In the genomic region with DNA sequence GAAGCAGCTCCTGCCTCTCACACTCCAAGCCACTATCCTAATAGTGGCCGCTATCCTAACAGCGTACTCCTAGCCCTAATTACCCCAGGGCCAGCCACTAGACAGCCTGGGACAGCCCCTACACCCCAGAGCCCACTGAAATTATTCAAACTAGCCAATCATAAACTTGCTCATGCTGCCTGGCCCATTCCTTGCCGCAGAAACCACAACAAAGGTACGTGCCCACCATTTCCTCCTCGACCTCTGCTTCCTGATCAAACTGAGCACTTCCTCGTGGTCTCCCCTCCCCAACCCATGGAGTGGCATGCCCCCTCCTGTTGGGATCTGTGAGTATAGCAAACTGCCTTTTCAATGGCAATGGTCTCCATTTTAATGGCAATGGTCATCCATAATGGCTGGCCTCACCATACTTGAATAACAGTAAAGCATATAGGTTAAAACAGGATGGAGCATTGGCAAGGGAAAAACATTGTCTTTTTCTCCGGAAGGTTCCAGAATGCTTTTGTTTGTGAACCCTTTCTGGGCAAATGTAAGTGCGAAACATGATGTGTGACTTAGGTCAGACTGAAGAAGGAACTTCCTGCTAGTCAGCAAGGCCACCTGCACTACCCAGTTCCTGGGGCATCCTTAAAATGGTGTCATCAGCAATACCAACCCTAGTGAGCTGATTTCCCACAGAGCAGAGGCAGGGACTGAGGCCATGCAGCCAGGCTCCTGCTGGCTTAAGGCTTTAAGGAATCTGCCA, we compare ENCODE assay signal across 15 cellular contexts.
A peak's percentile ranks its signal among the peaks of the same experiment; 100 is the strongest.
DNase-seq lines count a peak whose midpoint lies in the region; ATAC-seq and TF ChIP-seq lines count a peak whose summit lies in the region.
"Had no signal": no experiment of that assay in that cellular context is flagged by ENCODE, and none has a peak within 500 bp of the region (broad histone marks: within the 10 kb centered on the region; RNA-seq: fewer than 3 reads in every experiment).

No MANE protein-coding gene starts in this region.

- H3K36me3 ChIP-seq in IMR-90 (ENCODE audit: control insufficient read depth, insufficient read depth, low read length) = no peaks in the 10 kb centered on the region

- 57% methylated on average over 1 of the region's 8 CpGs; no CpG with 5 or more reads in 1 of the 2 experiments for WGBS in IMR-90 (ENCODE audit: extremely low coverage in 2 of 2, insufficient read length in 1 of 2), 2 experiments

- no peak overlapping the region for H2BK20ac ChIP-seq in IMR-90 (ENCODE audit: low read depth, low read length)

- no peak overlapping the region for H3K27ac Mint-ChIP-seq in activated CD4-positive, alpha-beta T cell treated with anti-CD3 and anti-CD28 coated beads for 36 hours
- H3K27ac Mint-ChIP-seq in activated naive CD8-positive, alpha-beta T cell treated with anti-CD3 and anti-CD28 coated beads, Interleukin-2, amount 50 U/mL, for 24 hours = peak overlapping the region; percentile 78
- H3K27ac Mint-ChIP-seq in osteocyte (ENCODE audit: unreplicated experiment) = peak overlapping the region; percentile 70

- H3K79me1 ChIP-seq in IMR-90 (ENCODE audit: low read depth in 1 of 2, low read length in 2 of 2) = no peaks in the 10 kb centered on the region

- no peak overlapping the region for H3K4me3 Mint-ChIP-seq in activated CD4-positive, alpha-beta T cell treated with anti-CD3 and anti-CD28 coated beads for 36 hours
- peak overlapping the region; percentile 52 for H3K4me3 Mint-ChIP-seq in activated naive CD8-positive, alpha-beta T cell treated with anti-CD3 and anti-CD28 coated beads, Interleukin-2, amount 50 U/mL, for 24 hours
- H3K4me3 Mint-ChIP-seq in osteocyte (ENCODE audit: unreplicated experiment) = no peak overlapping the region

- peaks cover 2% of the 10 kb centered on the region; the same call in 1 of the 2 replicates for H3K4me1 ChIP-seq in IMR-90 (ENCODE audit: control insufficient read depth, insufficient read depth, low read length)
- H3K4me1 ChIP-seq: testis had no signal

- no peaks in the 10 kb centered on the region for H3K9me3 Mint-ChIP-seq in activated CD4-positive, alpha-beta T cell treated with anti-CD3 and anti-CD28 coated beads for 36 hours (ENCODE audit: low read depth)
- H3K9me3 Mint-ChIP-seq in activated naive CD8-positive, alpha-beta T cell treated with anti-CD3 and anti-CD28 coated beads, Interleukin-2, amount 50 U/mL, for 24 hours = no peaks in the 10 kb centered on the region
- H3K9me3 Mint-ChIP-seq in osteocyte (ENCODE audit: unreplicated experiment) = no peaks in the 10 kb centered on the region

- no peak overlapping the region for H2BK5ac ChIP-seq in IMR-90 (ENCODE audit: low read depth, low read length, poor library complexity, severe bottlenecking)

- H3K36me3 Mint-ChIP-seq in activated CD4-positive, alpha-beta T cell treated with anti-CD3 and anti-CD28 coated beads for 36 hours (ENCODE audit: low read depth) = no peaks in the 10 kb centered on the region
- H3K36me3 Mint-ChIP-seq in activated naive CD8-positive, alpha-beta T cell treated with anti-CD3 and anti-CD28 coated beads, Interleukin-2, amount 50 U/mL, for 24 hours (ENCODE audit: low read depth) = no peaks in the 10 kb centered on the region
- no peaks in the 10 kb centered on the region for H3K36me3 Mint-ChIP-seq in osteocyte (ENCODE audit: unreplicated experiment)

- peaks cover 2% of the 10 kb centered on the region for H3K27me3 Mint-ChIP-seq in activated CD4-positive, alpha-beta T cell treated with anti-CD3 and anti-CD28 coated beads for 36 hours
- H3K27me3 Mint-ChIP-seq in activated naive CD8-positive, alpha-beta T cell treated with anti-CD3 and anti-CD28 coated beads, Interleukin-2, amount 50 U/mL, for 24 hours = peaks cover 8% of the 10 kb centered on the region
- no peaks in the 10 kb centered on the region for H3K27me3 Mint-ChIP-seq in osteocyte (ENCODE audit: unreplicated experiment)

- DNase-seq in activated CD4-positive, alpha-beta T cell treated with anti-CD3 and anti-CD28 coated beads for 36 hours = peak; percentile 7
- no peak for DNase-seq in activated CD4-positive, alpha-beta T cell treated with anti-CD3 and anti-CD28 coated beads for 4 hours
- DNase-seq in IMR-90 = no peak
- DNase-seq in activated naive CD8-positive, alpha-beta T cell treated with anti-CD3 and anti-CD28 coated beads, Interleukin-2, amount 50 U/mL, for 24 hours = peak; percentile 27
- DNase-seq in osteocyte (ENCODE audit: extremely low spot score, unreplicated experiment) = no peak
- no peak for DNase-seq in sciatic nerve (ENCODE audit: low spot score)
- no peak for DNase-seq in GM13977 (ENCODE audit: low spot score)
- DNase-seq: 8988T; activated CD8-positive, alpha-beta memory T cell treated with anti-CD3 and anti-CD28 coated beads for 24 hours; activated gamma-delta T cell treated with Interleukin-2 at 50 U/mL for 16 hours; effector memory CD4-positive, alpha-beta T cell; SIG-M5; T-helper 9 cell; testis had no signal

- CTCF ChIA-PET in activated CD4-positive, alpha-beta T cell treated with anti-CD3 and anti-CD28 coated beads for 36 hours (lab: Charles Lee) = no interaction called here
- CTCF ChIA-PET in IMR-90 (lab: Yijun Ruan, JAX) = no interaction called here

- POLR2A ChIA-PET in activated CD4-positive, alpha-beta T cell treated with anti-CD3 and anti-CD28 coated beads for 36 hours (lab: Charles Lee) = no interaction called here
- POLR2A ChIA-PET in IMR-90 (lab: Charles Lee; ENCODE audit: unreplicated experiment) = no interaction called here

- no peak overlapping the region for H2BK120ac ChIP-seq in IMR-90 (ENCODE audit: low read depth, low read length)

- no peak overlapping the region for H4K5ac ChIP-seq in IMR-90 (ENCODE audit: low read depth, low read length)

- H4K91ac ChIP-seq in IMR-90 (ENCODE audit: insufficient read depth, low read depth, low read length) = no peak overlapping the region

- H3K27ac ChIP-seq in IMR-90 (ENCODE audit: insufficient read depth, low read length) = no peak overlapping the region
- H3K27ac ChIP-seq: testis had no signal

- intact Hi-C loops in activated CD4-positive, alpha-beta T cell treated with anti-CD3 and anti-CD28 coated beads for 36 hours (cut with DNase I, micrococcal nuclease) = no loop called here
- intact Hi-C loops in IMR-90 (cut with micrococcal nuclease) (no loop called here), sciatic nerve (cut with DNase I) (no loop called here)

- H3K4me3 ChIP-seq in IMR-90 (ENCODE audit: insufficient read depth, low read depth, low read length) = no peak overlapping the region
- H3K4me3 ChIP-seq: testis had no signal

- H2AK9ac ChIP-seq in IMR-90 (replicated peaks; ENCODE audit: low read depth, low read length, poor library complexity) = no peak overlapping the region

- dilution Hi-C loops in IMR-90 (cut with HindIII; ENCODE audit: low sequenced_read_pairs, unreplicated experiment) = no loop called here

- no peak overlapping the region for H2AK5ac ChIP-seq in IMR-90 (ENCODE audit: low read depth, low read length)

- H3K23ac ChIP-seq in IMR-90 (ENCODE audit: low read depth, low read length) = no peak overlapping the region

- no peak overlapping the region; the same call in 1 of the 2 replicates for H3K18ac ChIP-seq in IMR-90 (ENCODE audit: low read depth, low read length)

- no peak overlapping the region for H3K14ac ChIP-seq in IMR-90 (replicated peaks; ENCODE audit: low read depth, low read length)

- no peak overlapping the region for H3K4ac ChIP-seq in IMR-90 (ENCODE audit: low read depth, low read length)

- H3K4me2 ChIP-seq in IMR-90 (ENCODE audit: low read depth, low read length) = no peak overlapping the region

- H4K20me1 ChIP-seq in IMR-90 (ENCODE audit: insufficient read depth, low read length) = no peaks in the 10 kb centered on the region; the same call in 1 of the 2 replicates

- no peak overlapping the region for H4K8ac ChIP-seq in IMR-90 (ENCODE audit: low read depth in 2 of 2, low read length in 2 of 2)

- H3K27me3 ChIP-seq in IMR-90 (ENCODE audit: control insufficient read depth, insufficient read depth, low read length) = peaks cover 23% of the 10 kb centered on the region
- H3K27me3 ChIP-seq: testis had no signal

- no peaks in the 10 kb centered on the region for H3K9me1 ChIP-seq in IMR-90 (ENCODE audit: insufficient read depth, low read length)

- H3K4me1 Mint-ChIP-seq in activated CD4-positive, alpha-beta T cell treated with anti-CD3 and anti-CD28 coated beads for 36 hours = peaks cover 26% of the 10 kb centered on the region
- peaks cover 30% of the 10 kb centered on the region for H3K4me1 Mint-ChIP-seq in activated naive CD8-positive, alpha-beta T cell treated with anti-CD3 and anti-CD28 coated beads, Interleukin-2, amount 50 U/mL, for 24 hours
- H3K4me1 Mint-ChIP-seq in osteocyte (ENCODE audit: unreplicated experiment) = peaks cover 47% of the 10 kb centered on the region

- no peak overlapping the region for H3K9ac ChIP-seq in IMR-90 (ENCODE audit: low read depth, low read length)

- TF ChIP-seq CTCF in IMR-90 (conservative IDR thresholded peaks at IDR 0.05; ENCODE audit: low read depth, low read length) = no peak
- TF ChIP-seq CTCF in osteocyte (IDR thresholded peaks at IDR 0.05) = no peak
- no peak for TF ChIP-seq CTCF in GM13977 (IDR thresholded peaks at IDR 0.05; ENCODE audit: extremely low read depth, insufficient read depth, missing control alignments)

- no peak for ATAC-seq in activated CD4-positive, alpha-beta T cell treated with anti-CD3 and anti-CD28 coated beads for 36 hours
- ATAC-seq in IMR-90 (ENCODE audit: low read depth) = no peak
- ATAC-seq in activated naive CD8-positive, alpha-beta T cell treated with anti-CD3 and anti-CD28 coated beads, Interleukin-2, amount 50 U/mL, for 24 hours = peak; percentile 40
- no peak for ATAC-seq in sciatic nerve
- no peak for ATAC-seq in GM21526 (IDR thresholded peaks at IDR 0.05; ENCODE audit: low FRiP score, unreplicated experiment)

- TF ChIP-seq POLR2A in IMR-90 (IDR thresholded peaks at IDR 0.05; ENCODE audit: low read depth, low read length) = no peak

- no peak for TF ChIP-seq RAD21 in IMR-90 (IDR thresholded peaks at IDR 0.05; ENCODE audit: low read length)

- in situ Hi-C loops in IMR-90 (cut with MboI; ENCODE audit: low sequenced_read_pairs) = no loop called here
- in situ Hi-C loops in GM13977 (cut with MboI; ENCODE audit: low pct_unique_long_range_greater_than_20kb, low sequenced_read_pairs, unreplicated experiment) = no loop called here

- H3K56ac ChIP-seq in IMR-90 (ENCODE audit: extremely low read depth, insufficient read depth, low read length) = no peak overlapping the region

- BruUV-seq in IMR-90 (replicated peaks; lab: Mats Ljungman, UMichigan) = no TSS peak

- H2AFZ ChIP-seq in IMR-90 (replicated peaks; ENCODE audit: low read length, poor library complexity) = peak overlapping the region; percentile 46

- H2BK15ac ChIP-seq in IMR-90 (ENCODE audit: low read depth, low read length) = no peak overlapping the region

- H3K9me3 ChIP-seq in IMR-90 (ENCODE audit: control insufficient read depth, insufficient read depth, low read length) = no peaks in the 10 kb centered on the region
- H3K9me3 ChIP-seq: testis had no signal

TF ChIP-seq in IMR-90, 13 proteins besides CTCF, POLR2A, EP300 and RAD21 (continues in another document):
- TF ChIP-seq NFE2L2 (IDR thresholded peaks at IDR 0.05; ENCODE audit: low read depth, low read length) (no peak), BHLHE40 (IDR thresholded peaks at IDR 0.05; ENCODE audit: low read depth, low read length) (no peak), CEBPB (IDR thresholded peaks at IDR 0.05; ENCODE audit: low read depth, low read length) (no peak), FOS (IDR thresholded peaks at IDR 0.05; ENCODE audit: low read depth, low read length) (no peak), MXI1 (IDR thresholded peaks at IDR 0.05; ENCODE audit: borderline replicate concordance, low read depth, low read length) (no peak)

Comparison
In these comparisons a context has a peak if more than half of its experiments do, and no peak if none do; other contexts are left out.
1. DNase-seq: peak in activated CD4-positive, alpha-beta T cell treated with anti-CD3 and anti-CD28 coated beads for 36 hours (single experiment) and activated naive CD8-positive, alpha-beta T cell treated with anti-CD3 and anti-CD28 coated beads, Interleukin-2, amount 50 U/mL, for 24 hours (single experiment); none in activated CD4-positive, alpha-beta T cell treated with anti-CD3 and anti-CD28 coated beads for 4 hours (0 of 2), IMR-90 (single experiment), osteocyte (single experiment), sciatic nerve (single experiment) and GM13977 (single experiment).